Comparison of ENCODE assay signal across 10 cellular contexts in the genomic region with DNA sequence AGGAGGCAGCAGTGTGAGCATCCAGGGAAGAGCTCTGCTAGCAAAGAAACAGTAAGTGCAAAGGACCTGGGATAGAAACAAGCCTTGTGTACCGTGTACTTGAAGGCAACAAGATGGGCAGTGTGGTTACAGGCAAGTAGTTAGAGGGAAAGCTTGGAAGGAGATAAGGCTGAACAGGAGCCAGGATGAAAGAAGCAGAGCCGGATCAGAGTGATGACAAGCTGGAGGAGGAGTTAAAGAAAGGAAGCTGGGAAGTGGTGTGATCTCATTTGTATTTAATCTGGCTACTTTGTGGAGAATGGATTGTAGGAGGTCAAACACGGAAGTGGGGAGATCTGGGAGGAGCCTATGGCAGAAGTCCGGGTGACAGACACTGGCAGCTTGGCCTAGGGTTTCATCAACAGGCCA. TPM values are rescaled to one million over a fixed set of nuclear protein-coding genes. Genes with fewer than 3 reads are reported as not detected.
DNase-seq lines count a peak whose midpoint lies in the region; ATAC-seq, FAIRE-seq and TF ChIP-seq lines count a peak whose summit lies in the region.
"Had no signal": no experiment of that assay in that cellular context is flagged by ENCODE, and none has a peak within 500 bp of the region (broad histone marks: within the 10 kb centered on the region; RNA-seq: fewer than 3 reads in every experiment).

No MANE protein-coding gene starts in this region.

- H3K27me3 Mint-ChIP-seq in activated T-cell treated with anti-CD3 and anti-CD28 coated beads, Interleukin-2, amount 50 U/mL, for 24 hours, result no peaks in the 10 kb centered on the region
- no peaks in the 10 kb centered on the region for H3K27me3 Mint-ChIP-seq in activated T-cell treated with anti-CD3 and anti-CD28 coated beads, Interleukin-2, amount 50 U/mL, for 72 hours (ENCODE audit: low read depth)

- peaks cover 3% of the 10 kb centered on the region for H3K9me3 Mint-ChIP-seq in activated T-cell treated with anti-CD3 and anti-CD28 coated beads, Interleukin-2, amount 50 U/mL, for 24 hours
- peaks cover 0 to 2% of the 10 kb centered on the region in 2 donors for H3K9me3 Mint-ChIP-seq in activated T-cell treated with anti-CD3 and anti-CD28 coated beads, Interleukin-2, amount 50 U/mL, for 72 hours

- H3K4me1 ChIP-seq in lower lobe of right lung, result peaks cover 18% of the 10 kb centered on the region

- H3K4me3 Mint-ChIP-seq in activated T-cell treated with anti-CD3 and anti-CD28 coated beads, Interleukin-2, amount 50 U/mL, for 24 hours, result no peak overlapping the region
- H3K4me3 Mint-ChIP-seq in activated T-cell treated with anti-CD3 and anti-CD28 coated beads, Interleukin-2, amount 50 U/mL, for 72 hours, result peak overlapping the region in 1 of 2 donors; percentile 16

- H3K27me3 ChIP-seq in brain microvascular endothelial cell (replicated peaks) (no peaks in the 10 kb centered on the region), lower lobe of right lung (ENCODE audit: low read depth) (no peaks in the 10 kb centered on the region)
- H3K27me3 ChIP-seq: BLaER1 treated with 17β-estradiol and CSF1 and Interleukin-3, amounts not matched to agents 10 nM and 100 nM had no signal

- H3K27ac ChIP-seq in brain microvascular endothelial cell (peak overlapping the region; percentile 92), lower lobe of right lung (peak overlapping the region; percentile 70)
- H3K27ac ChIP-seq: BLaER1 treated with 17β-estradiol and CSF1 and Interleukin-3, amounts not matched to agents 10 nM and 100 nM had no signal

- no peak for FAIRE-seq in urothelium cell line (lab: Jason Lieb, UNC)

- no peak for ATAC-seq in activated T-cell treated with anti-CD3 and anti-CD28 coated beads, Interleukin-2, amount 50 U/mL, for 72 hours (replicated peaks in 1 of 2)
- peak; percentile 64 to 65 for ATAC-seq in lower lobe of right lung
- ATAC-seq in HG02938 (IDR thresholded peaks at IDR 0.05; ENCODE audit: unreplicated experiment), result no peak
- ATAC-seq in HG02981 (IDR thresholded peaks at IDR 0.05; ENCODE audit: unreplicated experiment), result no peak

- TF ChIP-seq CTCF in brain microvascular endothelial cell (IDR thresholded peaks at IDR 0.05; ENCODE audit: low read depth, low read length, missing control alignments) (no peak), lower lobe of right lung (IDR thresholded peaks at IDR 0.05) (no peak)

- no peaks in the 10 kb centered on the region for H3K36me3 Mint-ChIP-seq in activated T-cell treated with anti-CD3 and anti-CD28 coated beads, Interleukin-2, amount 50 U/mL, for 24 hours (ENCODE audit: low read depth)
- no peaks in the 10 kb centered on the region for H3K36me3 Mint-ChIP-seq in activated T-cell treated with anti-CD3 and anti-CD28 coated beads, Interleukin-2, amount 50 U/mL, for 72 hours (ENCODE audit: insufficient read depth in 2 of 2)

- no peaks in the 10 kb centered on the region for H3K36me3 ChIP-seq in brain microvascular endothelial cell (replicated peaks)
- no peaks in the 10 kb centered on the region for H3K36me3 ChIP-seq in lower lobe of right lung
- H3K36me3 ChIP-seq: BLaER1 treated with 17β-estradiol and CSF1 and Interleukin-3, amounts not matched to agents 10 nM and 100 nM had no signal

- intact Hi-C loops in lower lobe of right lung (cut with DNase I), result no loop called here

- H3K27ac Mint-ChIP-seq in activated T-cell treated with anti-CD3 and anti-CD28 coated beads, Interleukin-2, amount 50 U/mL, for 24 hours, result peak overlapping the region; percentile 14
- no peak overlapping the region for H3K27ac Mint-ChIP-seq in activated T-cell treated with anti-CD3 and anti-CD28 coated beads, Interleukin-2, amount 50 U/mL, for 72 hours

- H3K4me1 Mint-ChIP-seq in activated T-cell treated with anti-CD3 and anti-CD28 coated beads, Interleukin-2, amount 50 U/mL, for 24 hours (ENCODE audit: low read depth), result peaks cover 34% of the 10 kb centered on the region
- peaks cover 36% of the 10 kb centered on the region for H3K4me1 Mint-ChIP-seq in activated T-cell treated with anti-CD3 and anti-CD28 coated beads, Interleukin-2, amount 50 U/mL, for 72 hours (ENCODE audit: low read depth)

- DNase-seq in activated T-cell treated with anti-CD3 and anti-CD28 coated beads, Interleukin-2, amount 50 U/mL, for 24 hours, result no peak
- DNase-seq in activated T-cell treated with anti-CD3 and anti-CD28 coated beads, Interleukin-2, amount 50 U/mL, for 72 hours, result no peak
- peak; percentile 76 for DNase-seq in brain microvascular endothelial cell
- no peak for DNase-seq in lower lobe of right lung
- DNase-seq in urothelium cell line (ENCODE audit: low spot score), result peak; percentile 16
- no peak for DNase-seq in occipital lobe (lab: John Stamatoyannopoulos, UW)
- DNase-seq: stimulated activated CD8-positive, alpha-beta memory T cell treated with anti-CD3 and anti-CD28 coated beads, Interleukin-4, amount 100 ng/mL, for 48 hours had no signal

- H3K9me3 ChIP-seq in lower lobe of right lung, result no peaks in the 10 kb centered on the region
- H3K9me3 ChIP-seq: BLaER1 treated with 17β-estradiol and CSF1 and Interleukin-3, amounts not matched to agents 10 nM and 100 nM had no signal

- no peak overlapping the region for H3K4me3 ChIP-seq in brain microvascular endothelial cell (ENCODE audit: low read depth, low read length)
- H3K4me3 ChIP-seq in lower lobe of right lung, result no peak overlapping the region
- H3K4me3 ChIP-seq: BLaER1 treated with 17β-estradiol and CSF1 and Interleukin-3, amounts not matched to agents 10 nM and 100 nM had no signal

- in situ Hi-C loops in brain microvascular endothelial cell (cut with HindIII; ENCODE audit: low pct_ligation_motif_present, low sequenced_read_pairs), result loop anchor here (25.0 kb wide), 2 partner anchors 148 to 423 kb away; no protein-coding TSS in a partner anchor

RNA-seq across cellular contexts. Expression of a gene that starts 44.7 kb away (rescaled TPM):
- 10 to 100 TPM; 12.9 to 13.2 TPM for total RNA-seq in activated T-cell treated with anti-CD3 and anti-CD28 coated beads, Interleukin-2, amount 50 U/mL, for 72 hours
- 26.7 TPM for total RNA-seq in lower lobe of right lung
- 43.5 TPM for total RNA-seq in occipital lobe

Comparison
In these comparisons a context has a peak if more than half of its experiments do, and no peak if none do; other contexts are left out.
1. DNase-seq: peak in brain microvascular endothelial cell (single experiment) and urothelium cell line (single experiment); none in activated T-cell treated with anti-CD3 and anti-CD28 coated beads, Interleukin-2, amount 50 U/mL, for 24 hours (single experiment), activated T-cell treated with anti-CD3 and anti-CD28 coated beads, Interleukin-2, amount 50 U/mL, for 72 hours (0 of 2), lower lobe of right lung (single experiment) and occipital lobe (single experiment).
2. ATAC-seq: peak in lower lobe of right lung (2 of 2); none in activated T-cell treated with anti-CD3 and anti-CD28 coated beads, Interleukin-2, amount 50 U/mL, for 72 hours (0 of 2), HG02938 (single experiment) and HG02981 (single experiment).